ENCODE assay signal across 3 cellular contexts in the genomic region with DNA sequence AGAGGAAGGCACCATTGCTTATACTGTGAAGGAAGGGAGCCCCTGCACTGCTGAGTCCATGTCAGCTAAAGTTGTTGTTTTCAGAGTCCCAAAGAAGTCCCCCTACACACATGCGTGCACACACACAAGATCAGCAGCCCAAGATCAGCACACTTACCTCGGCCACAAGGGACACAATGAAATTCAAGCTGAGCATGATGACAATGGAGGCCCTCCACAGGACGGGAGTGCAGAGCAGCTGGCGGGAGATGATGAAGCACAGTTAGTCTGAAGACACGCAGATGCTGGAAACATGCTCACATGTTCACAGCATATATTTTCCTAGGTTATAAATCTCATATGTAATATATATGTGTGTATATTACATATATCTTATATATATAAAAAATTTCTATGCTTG.
TF ChIP-seq lines count a peak whose summit lies in the region.

No MANE protein-coding gene starts in this region.

TF ChIP-seq in GM23338, 12 proteins besides CTCF, POLR2A, EP300 and RAD21:
- TF ChIP-seq EZH2 (IDR thresholded peaks at IDR 0.05; ENCODE audit: low read depth, unreplicated experiment) = no peak
TF ChIP-seq in GM23338: peak in this region for 0.

TF ChIP-seq in HCT116, 20 proteins besides CTCF, POLR2A, EP300 and RAD21:
- TF ChIP-seq SP1 (IDR thresholded peaks at IDR 0.05; ENCODE audit: low read depth) = no peak
- no peak for TF ChIP-seq TCF7L2 (IDR thresholded peaks at IDR 0.05; ENCODE audit: borderline replicate concordance, extremely low read depth, insufficient read depth, insufficient read length)
- TF ChIP-seq ZFX (IDR thresholded peaks at IDR 0.05) = no peak
- no peak for TF ChIP-seq EZH2 (IDR thresholded peaks at IDR 0.05)
- TF ChIP-seq CEBPB (IDR thresholded peaks at IDR 0.05; ENCODE audit: low read depth) = no peak
- no peak for TF ChIP-seq FOSL1 (IDR thresholded peaks at IDR 0.05; ENCODE audit: low read depth)
- TF ChIP-seq, protein P1, sequence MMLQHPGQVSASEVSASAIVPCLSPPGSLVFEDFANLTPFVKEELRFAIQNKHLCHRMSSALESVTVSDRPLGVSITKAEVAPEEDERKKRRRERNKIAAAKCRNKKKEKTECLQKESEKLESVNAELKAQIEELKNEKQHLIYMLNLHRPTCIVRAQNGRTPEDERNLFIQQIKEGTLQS (IDR thresholded peaks at IDR 0.05) = no peak
- no peak for TF ChIP-seq SRF (IDR thresholded peaks at IDR 0.05; ENCODE audit: low read depth)
- TF ChIP-seq, protein P2, sequence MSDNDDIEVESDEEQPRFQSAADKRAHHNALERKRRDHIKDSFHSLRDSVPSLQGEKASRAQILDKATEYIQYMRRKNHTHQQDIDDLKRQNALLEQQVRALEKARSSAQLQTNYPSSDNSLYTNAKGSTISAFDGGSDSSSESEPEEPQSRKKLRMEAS (IDR thresholded peaks at IDR 0.05) = no peak
- no peak for TF ChIP-seq SIN3A (IDR thresholded peaks at IDR 0.05; ENCODE audit: low read depth)
- no peak for TF ChIP-seq CBX3 (IDR thresholded peaks at IDR 0.05; ENCODE audit: low read depth)

TF ChIP-seq in WTC11, 78 proteins besides CTCF, POLR2A, EP300 and RAD21:
- TF ChIP-seq FOXK1 (CRISPR knock-in tag; IDR thresholded peaks at IDR 0.05) (no peak), RELA (CRISPR knock-in tag; IDR thresholded peaks at IDR 0.05; ENCODE audit: borderline replicate concordance) (no peak), JUN (CRISPR knock-in tag; IDR thresholded peaks at IDR 0.05) (no peak), AR (CRISPR knock-in tag; IDR thresholded peaks at IDR 0.05) (no peak)
